Comparison of ENCODE assay signal across 23 cellular contexts in genomic region chr2:9229470-9229820, GRCh38. TPM values are rescaled to one million over a fixed set of nuclear protein-coding genes. Genes with fewer than 3 reads are reported as not detected.
DNase-seq lines count a peak whose midpoint lies in the region; ATAC-seq and TF ChIP-seq lines count a peak whose summit lies in the region.
"Had no signal": no experiment of that assay in that cellular context is flagged by ENCODE, and none has a peak within 500 bp of the region (broad histone marks: within the 10 kb centered on the region; RNA-seq: fewer than 3 reads in every experiment).

No MANE protein-coding gene starts in this region.

- peak overlapping the region; percentile 51 for H3K4ac ChIP-seq in IMR-90 (ENCODE audit: low read depth, low read length)

- H2AK5ac ChIP-seq in IMR-90 (ENCODE audit: low read depth, low read length) = peak overlapping the region; percentile 79

- peak overlapping the region; percentile 40; the same call in 1 of the 2 replicates for H2BK20ac ChIP-seq in IMR-90 (ENCODE audit: low read depth, low read length)

- peak overlapping the region; percentile 31 for H2AK9ac ChIP-seq in IMR-90 (replicated peaks; ENCODE audit: low read depth, low read length, poor library complexity)

- H3K9me1 ChIP-seq in IMR-90 (ENCODE audit: insufficient read depth, low read length) = peaks cover 77% of the 10 kb centered on the region

- no peak overlapping the region for H3K56ac ChIP-seq in IMR-90 (ENCODE audit: extremely low read depth, insufficient read depth, low read length)

- dilution Hi-C loops in IMR-90 (cut with HindIII; ENCODE audit: low sequenced_read_pairs, unreplicated experiment) = no loop called here

- CTCF ChIA-PET in IMR-90 (lab: Yijun Ruan, JAX) = no interaction called here

- H4K20me1 ChIP-seq in BLaER1 treated with 17β-estradiol and CSF1 and Interleukin-3, amounts not matched to agents 10 nM and 100 nM = peaks cover 41 to 100% (median 76%) of the 10 kb centered on the region in 11 experiments
- H4K20me1 ChIP-seq in IMR-90 (ENCODE audit: insufficient read depth, low read length) = peaks cover 65% of the 10 kb centered on the region

- no peak overlapping the region for H2AFZ ChIP-seq in IMR-90 (replicated peaks; ENCODE audit: low read length, poor library complexity)

- peak overlapping the region; percentile 31 for H2BK5ac ChIP-seq in IMR-90 (ENCODE audit: low read depth, low read length, poor library complexity, severe bottlenecking)

- peak overlapping the region; percentile 77 to 95 (median 88) for H3K4me2 ChIP-seq in BLaER1 treated with 17β-estradiol and CSF1 and Interleukin-3, amounts not matched to agents 10 nM and 100 nM
- no peak overlapping the region for H3K4me2 ChIP-seq in IMR-90 (ENCODE audit: low read depth, low read length)

- DNase-seq in IMR-90 (no peak), endothelial cell (ENCODE audit: low spot score) (no peak), osteocyte (ENCODE audit: extremely low spot score, unreplicated experiment) (no peak), anterior cingulate cortex (lab: John Stamatoyannopoulos, UW) (no peak)
- no peak for DNase-seq in activated CD4-positive, alpha-beta T cell treated with anti-CD3 and anti-CD28 coated beads, Interleukin-2, amount 10 ng/mL, durations not matched to agents 24 days and 14 days
- DNase-seq: activated B cell treated with CpG ODN at 0.5 μM for 24 hours; activated CD4-positive, alpha-beta memory T cell treated with anti-CD3 and anti-CD28 coated beads, Interleukin-2, amount 10 ng/mL, durations not matched to agents 7 days and 5 days; activated naive CD4-positive, alpha-beta T cell treated with anti-CD3 and anti-CD28 coated beads, Interleukin-2, amount 50 U/mL, for 16 hours; activated T-cell treated with anti-CD3 and anti-CD28 coated beads, Interleukin-2, amount 50 U/mL, for 4 hours; AML-193; DND-41; hippocampal formation; NCI-H1092; NCI-H2029; PC-3; stimulated activated CD4-positive, alpha-beta T cell treated with anti-CD3 and anti-CD28 coated beads, Interleukin-4, amount 100 ng/mL, for 4 hours; stomach; upper lobe of right lung had no signal

- H3K4me3 Mint-ChIP-seq in endothelial cell (ENCODE audit: unreplicated experiment) (peak overlapping the region; percentile 68), osteocyte (ENCODE audit: unreplicated experiment) (no peak overlapping the region)
- H3K4me3 Mint-ChIP-seq in activated CD4-positive, alpha-beta T cell treated with anti-CD3 and anti-CD28 coated beads, Interleukin-2, amount 10 ng/mL, durations not matched to agents 24 days and 14 days = no peak overlapping the region
- H3K4me3 Mint-ChIP-seq: activated B cell treated with CpG ODN at 0.5 μM for 24 hours; activated CD4-positive, alpha-beta memory T cell treated with anti-CD3 and anti-CD28 coated beads, Interleukin-2, amount 10 ng/mL, durations not matched to agents 7 days and 5 days; activated T-cell treated with anti-CD3 and anti-CD28 coated beads, Interleukin-2, amount 50 U/mL, for 4 hours; T-helper 2 cell treated with Interferon-gamma antibody and Interleukin-4, amounts not matched to agents 5 μg/mL and 100 μg/mL, for 36 hours had no signal

- peak overlapping the region in 2 of 11 experiments; percentile 4 to 21; a peak in 1 of 22 replicates for H3K27ac ChIP-seq in BLaER1 treated with 17β-estradiol and CSF1 and Interleukin-3, amounts not matched to agents 10 nM and 100 nM
- peak overlapping the region; percentile 14 for H3K27ac ChIP-seq in IMR-90 (ENCODE audit: insufficient read depth, low read length)
- H3K27ac ChIP-seq: prostate gland, upper lobe of right lung had no signal

- H3K9me3 ChIP-seq in BLaER1 treated with 17β-estradiol and CSF1 and Interleukin-3, amounts not matched to agents 10 nM and 100 nM (replicated peaks in 1 of 11) = no peaks in the 10 kb centered on the region
- no peaks in the 10 kb centered on the region for H3K9me3 ChIP-seq in IMR-90 (ENCODE audit: control insufficient read depth, insufficient read depth, low read length)
- H3K9me3 ChIP-seq: prostate gland, stomach, upper lobe of right lung had no signal

- in situ Hi-C loops in IMR-90 (cut with MboI; ENCODE audit: low sequenced_read_pairs) = no loop called here

- peaks cover 0 to 18% (median 0%) of the 10 kb centered on the region in 11 experiments; a peak in 4 of 22 replicates for H3K27me3 ChIP-seq in BLaER1 treated with 17β-estradiol and CSF1 and Interleukin-3, amounts not matched to agents 10 nM and 100 nM
- H3K27me3 ChIP-seq in IMR-90 (ENCODE audit: control insufficient read depth, insufficient read depth, low read length) = no peaks in the 10 kb centered on the region
- H3K27me3 ChIP-seq: stomach, upper lobe of right lung had no signal

- TF ChIP-seq POLR2A in IMR-90 (IDR thresholded peaks at IDR 0.05; ENCODE audit: low read depth, low read length) = no peak

- H3K79me1 ChIP-seq in IMR-90 (ENCODE audit: low read depth in 1 of 2, low read length in 2 of 2) = peaks cover 67 to 94% of the 10 kb centered on the region in 2 experiments

- 0 out of 2 replicates have a peak overlapping the region, but pooled peaks have one; percentile 26 for H3K23ac ChIP-seq in IMR-90 (ENCODE audit: low read depth, low read length)

- H2BK15ac ChIP-seq in IMR-90 (ENCODE audit: low read depth, low read length) = peak overlapping the region; percentile 17; the same call in 1 of the 3 replicates

- H3K4me1 ChIP-seq in BLaER1 treated with 17β-estradiol and CSF1 and Interleukin-3, amounts not matched to agents 10 nM and 100 nM = peaks cover 89 to 100% (median 99%) of the 10 kb centered on the region in 10 experiments
- peaks cover 58% of the 10 kb centered on the region for H3K4me1 ChIP-seq in IMR-90 (ENCODE audit: control insufficient read depth, insufficient read depth, low read length)
- H3K4me1 ChIP-seq: prostate gland had no signal

- no peak overlapping the region for H4K5ac ChIP-seq in IMR-90 (ENCODE audit: low read depth, low read length)

- ATAC-seq in IMR-90 (ENCODE audit: low read depth) = no peak
- no peak for ATAC-seq in HG03139 (IDR thresholded peaks at IDR 0.05; ENCODE audit: unreplicated experiment)
- ATAC-seq: activated T-cell treated with anti-CD3 and anti-CD28 coated beads, Interleukin-2, amount 50 U/mL, for 4 hours; PC-3; upper lobe of right lung had no signal

- H3K9me3 Mint-ChIP-seq in endothelial cell (ENCODE audit: unreplicated experiment) (no peaks in the 10 kb centered on the region), osteocyte (ENCODE audit: unreplicated experiment) (no peaks in the 10 kb centered on the region)
- no peaks in the 10 kb centered on the region for H3K9me3 Mint-ChIP-seq in activated CD4-positive, alpha-beta T cell treated with anti-CD3 and anti-CD28 coated beads, Interleukin-2, amount 10 ng/mL, durations not matched to agents 24 days and 14 days
- H3K9me3 Mint-ChIP-seq: activated B cell treated with CpG ODN at 0.5 μM for 24 hours; activated CD4-positive, alpha-beta memory T cell treated with anti-CD3 and anti-CD28 coated beads, Interleukin-2, amount 10 ng/mL, durations not matched to agents 7 days and 5 days; activated T-cell treated with anti-CD3 and anti-CD28 coated beads, Interleukin-2, amount 50 U/mL, for 4 hours; T-helper 2 cell treated with Interferon-gamma antibody and Interleukin-4, amounts not matched to agents 5 μg/mL and 100 μg/mL, for 36 hours had no signal

- no peak for TF ChIP-seq RAD21 in IMR-90 (IDR thresholded peaks at IDR 0.05; ENCODE audit: low read length)

- H3K27ac Mint-ChIP-seq in endothelial cell (ENCODE audit: unreplicated experiment) (peak overlapping the region; percentile 27), osteocyte (ENCODE audit: unreplicated experiment) (peak overlapping the region; percentile 71)
- no peak overlapping the region for H3K27ac Mint-ChIP-seq in activated CD4-positive, alpha-beta T cell treated with anti-CD3 and anti-CD28 coated beads, Interleukin-2, amount 10 ng/mL, durations not matched to agents 24 days and 14 days
- H3K27ac Mint-ChIP-seq: activated B cell treated with CpG ODN at 0.5 μM for 24 hours; activated CD4-positive, alpha-beta memory T cell treated with anti-CD3 and anti-CD28 coated beads, Interleukin-2, amount 10 ng/mL, durations not matched to agents 7 days and 5 days; T-helper 2 cell treated with Interferon-gamma antibody and Interleukin-4, amounts not matched to agents 5 μg/mL and 100 μg/mL, for 36 hours had no signal

- intact Hi-C loops in IMR-90 (cut with micrococcal nuclease) = no loop called here
- intact Hi-C loops in activated CD4-positive, alpha-beta T cell treated with anti-CD3 and anti-CD28 coated beads, Interleukin-2, amount 10 ng/mL, durations not matched to agents 24 days and 14 days (cut with micrococcal nuclease) = no loop called here

- peaks cover 94% of the 10 kb centered on the region for H3K4me1 Mint-ChIP-seq in endothelial cell (ENCODE audit: unreplicated experiment)
- peaks cover 91% of the 10 kb centered on the region for H3K4me1 Mint-ChIP-seq in osteocyte (ENCODE audit: unreplicated experiment)
- H3K4me1 Mint-ChIP-seq in activated CD4-positive, alpha-beta T cell treated with anti-CD3 and anti-CD28 coated beads, Interleukin-2, amount 10 ng/mL, durations not matched to agents 24 days and 14 days = peaks cover 3% of the 10 kb centered on the region
- H3K4me1 Mint-ChIP-seq: activated B cell treated with CpG ODN at 0.5 μM for 24 hours had no signal

- TF ChIP-seq CTCF in IMR-90 (conservative IDR thresholded peaks at IDR 0.05; ENCODE audit: low read depth, low read length) = no peak
- no peak for TF ChIP-seq CTCF in endothelial cell (IDR thresholded peaks at IDR 0.05; ENCODE audit: unreplicated experiment)
- no peak for TF ChIP-seq CTCF in osteocyte (IDR thresholded peaks at IDR 0.05)

- H3K27me3 Mint-ChIP-seq in endothelial cell (ENCODE audit: unreplicated experiment) = peaks cover 6% of the 10 kb centered on the region
- no peaks in the 10 kb centered on the region for H3K27me3 Mint-ChIP-seq in osteocyte (ENCODE audit: unreplicated experiment)
- peaks cover 6% of the 10 kb centered on the region for H3K27me3 Mint-ChIP-seq in activated CD4-positive, alpha-beta T cell treated with anti-CD3 and anti-CD28 coated beads, Interleukin-2, amount 10 ng/mL, durations not matched to agents 24 days and 14 days

- H3K18ac ChIP-seq in IMR-90 (ENCODE audit: low read depth, low read length) = peak overlapping the region; percentile 4; the same call in 1 of the 2 replicates

- H3K4me3 ChIP-seq in BLaER1 treated with 17β-estradiol and CSF1 and Interleukin-3, amounts not matched to agents 10 nM and 100 nM = no peak overlapping the region
- H3K4me3 ChIP-seq in IMR-90 (ENCODE audit: insufficient read depth, low read depth, low read length) = no peak overlapping the region
- H3K4me3 ChIP-seq: prostate gland, smooth muscle cell, stomach, upper lobe of right lung had no signal

- 95% methylated on average over 6 of the region's 6 CpGs; no CpG with 5 or more reads in 1 of the 2 experiments for WGBS in IMR-90 (ENCODE audit: extremely low coverage in 2 of 2, insufficient read length in 1 of 2), 2 experiments

- H2BK120ac ChIP-seq in IMR-90 (ENCODE audit: low read depth, low read length) = peak overlapping the region; percentile 65; the same call in 1 of the 2 replicates

- H3K36me3 Mint-ChIP-seq in endothelial cell (ENCODE audit: low read depth, unreplicated experiment) = no peaks in the 10 kb centered on the region
- H3K36me3 Mint-ChIP-seq in osteocyte (ENCODE audit: unreplicated experiment) = peaks cover 3% of the 10 kb centered on the region
- no peaks in the 10 kb centered on the region for H3K36me3 Mint-ChIP-seq in activated CD4-positive, alpha-beta T cell treated with anti-CD3 and anti-CD28 coated beads, Interleukin-2, amount 10 ng/mL, durations not matched to agents 24 days and 14 days (ENCODE audit: low read depth)

- 0 out of 2 replicates have a peak overlapping the region, but pooled peaks have one; percentile 25 for H4K91ac ChIP-seq in IMR-90 (ENCODE audit: insufficient read depth, low read depth, low read length)

- H3K9ac ChIP-seq in BLaER1 treated with 17β-estradiol and CSF1 and Interleukin-3, amounts not matched to agents 10 nM and 100 nM = 0 out of 22 replicates have a peak overlapping the region, but pooled peaks of 1 of the 11 experiments have one; percentile 58
- H3K9ac ChIP-seq in IMR-90 (ENCODE audit: low read depth, low read length) = no peak overlapping the region

- BruUV-seq in IMR-90 (replicated peaks; lab: Mats Ljungman, UMichigan) = no TSS peak

- H3K36me3 ChIP-seq in BLaER1 treated with 17β-estradiol and CSF1 and Interleukin-3, amounts not matched to agents 10 nM and 100 nM = peaks cover 0 to 16% (median 5%) of the 10 kb centered on the region in 11 experiments; a peak in 4 of 22 replicates
- H3K36me3 ChIP-seq in IMR-90 (ENCODE audit: control insufficient read depth, insufficient read depth, low read length) = no peaks in the 10 kb centered on the region
- H3K36me3 ChIP-seq: prostate gland, stomach, upper lobe of right lung had no signal

- H3K14ac ChIP-seq in IMR-90 (replicated peaks; ENCODE audit: low read depth, low read length) = peak overlapping the region; percentile 64

- peak overlapping the region; percentile 42 to 53; a peak in 2 of 4 replicates for H4K8ac ChIP-seq in IMR-90 (ENCODE audit: low read depth in 2 of 2, low read length in 2 of 2)

- POLR2A ChIA-PET in IMR-90 (lab: Charles Lee; ENCODE audit: unreplicated experiment) = no interaction called here

RNA-seq across cellular contexts. Expression of gene ASAP2, which starts 22.8 kb away (rescaled TPM):
- total RNA-seq in IMR-90 (2012; rRNA removed) = 19.7 and 26.9 TPM in 2 replicates
- polyA plus RNA-seq in IMR-90 (2012; rRNA removed) = 25.0 and 28.1 TPM in 2 replicates
- polyA plus RNA-seq in IMR-90 (2012; cell fraction: cytosol; rRNA removed) = 10.0 and 11.4 TPM in 2 replicates
- 23.8 and 56.1 TPM in 2 replicates for polyA plus RNA-seq in IMR-90 (2012; cell fraction: nucleus; rRNA removed; ENCODE audit: low replicate concordance)
- total RNA-seq in endothelial cell (ENCODE audit: unreplicated experiment) = 31.8 TPM
- total RNA-seq in osteocyte = 91.0 and 94.7 TPM in 2 replicates
- 0.40 and 0.83 TPM in 2 replicates for total RNA-seq in activated CD4-positive, alpha-beta T cell treated with anti-CD3 and anti-CD28 coated beads, Interleukin-2, amount 10 ng/mL, durations not matched to agents 24 days and 14 days
- total RNA-seq: activated B cell treated with CpG ODN at 0.5 μM for 24 hours had no signal

Comparison
In these comparisons a context has a peak if more than half of its experiments do, and no peak if none do; other contexts are left out.
1. RNA of gene ASAP2, which starts 22.8 kb away (total RNA-seq): 91.0 to 94.7 TPM in osteocyte, 31.8 TPM in endothelial cell (single experiment) and 19.7 to 26.9 TPM in IMR-90; 0.40 to 0.83 TPM in activated CD4-positive, alpha-beta T cell treated with anti-CD3 and anti-CD28 coated beads, Interleukin-2, amount 10 ng/mL, durations not matched to agents 24 days and 14 days; every median in the first group is over 10 times any median in the second.